ENCODE assay signal across 1 cellular context in genomic region chr1:155940993-155941844, GRCh38.
TF ChIP-seq lines count a peak whose summit lies in the region.

Gene RXFP4 (plus strand): TSS chr1:155941638. CDS start chr1:155941710, 72 bp downstream.

TF ChIP-seq in HepG2, 621 proteins besides CTCF, POLR2A, EP300 and RAD21 (continued from another document and continues in another):
- TF ChIP-seq ZNF687 (CRISPR knock-in tag; IDR thresholded peaks at IDR 0.05), result peak; percentile 60
- TF ChIP-seq ZNF768 (CRISPR knock-in tag; IDR thresholded peaks at IDR 0.05), result 0 out of 2 replicates have a peak, but pooled peaks have one; percentile 3
- peak; percentile 27; the same call in 1 of the 2 replicates for TF ChIP-seq AFF4 (CRISPR knock-in tag; IDR thresholded peaks at IDR 0.05)
- no peak for TF ChIP-seq GATAD2A (CRISPR knock-in tag; IDR thresholded peaks at IDR 0.05)
- 0 out of 2 replicates have a peak, but pooled peaks have one; percentile 37 for TF ChIP-seq ZNF790 (CRISPR knock-in tag; IDR thresholded peaks at IDR 0.05; ENCODE audit: borderline replicate concordance)
- TF ChIP-seq AHR (CRISPR knock-in tag; IDR thresholded peaks at IDR 0.05), result no peak
- no peak for TF ChIP-seq CHD4 (IDR thresholded peaks at IDR 0.05; ENCODE audit: borderline replicate concordance, low read length)
- peak; percentile 61; the same call in 1 of the 2 replicates for TF ChIP-seq ZNF280D (CRISPR knock-in tag; IDR thresholded peaks at IDR 0.05)
- no peak for TF ChIP-seq ZNF160 (CRISPR knock-in tag; IDR thresholded peaks at IDR 0.05)
- TF ChIP-seq MXD4 (CRISPR knock-in tag; IDR thresholded peaks at IDR 0.05), result 0 out of 2 replicates have a peak, but pooled peaks have one; percentile 39
- no peak for TF ChIP-seq ZC3H13 (CRISPR knock-in tag; IDR thresholded peaks at IDR 0.05)
- peak; percentile 93 for TF ChIP-seq HNRNPH1 (optimal IDR thresholded peaks at IDR 0.05; ENCODE audit: low read depth, low read length)
- 0 out of 2 replicates have a peak, but pooled peaks have one; percentile 11 for TF ChIP-seq ZNF331 (CRISPR knock-in tag; IDR thresholded peaks at IDR 0.05)
- TF ChIP-seq ARID4A (CRISPR knock-in tag; IDR thresholded peaks at IDR 0.05; ENCODE audit: borderline replicate concordance), result peak; percentile 10; the same call in 1 of the 2 replicates
- peak; percentile 57; the same call in 1 of the 2 replicates for TF ChIP-seq SAP130 (CRISPR knock-in tag; IDR thresholded peaks at IDR 0.05; ENCODE audit: low read depth)
- peak; percentile 36; the same call in 1 of the 2 replicates for TF ChIP-seq PATZ1 (CRISPR knock-in tag; IDR thresholded peaks at IDR 0.05)
- no peak for TF ChIP-seq RNF2 (conservative IDR thresholded peaks at IDR 0.05; ENCODE audit: low read depth)
- peak; percentile 80; the same call in 1 of the 2 replicates for TF ChIP-seq HIC2 (CRISPR knock-in tag; IDR thresholded peaks at IDR 0.05; ENCODE audit: low read depth)
- 0 out of 4 replicates have a peak, but pooled peaks of 1 of the 2 experiments have one; percentile 47 for TF ChIP-seq HMGXB4 (CRISPR knock-in tag; IDR thresholded peaks at IDR 0.05; ENCODE audit: borderline replicate concordance in 1 of 2, low read depth in 1 of 2)
- TF ChIP-seq SP1 (IDR thresholded peaks at IDR 0.05), result no peak
- TF ChIP-seq SP1 (CRISPR knock-in tag; IDR thresholded peaks at IDR 0.05), result 0 out of 2 replicates have a peak, but pooled peaks have one; percentile 17
- TF ChIP-seq ZNF513 (CRISPR knock-in tag; conservative IDR thresholded peaks at IDR 0.05), result no peak
- TF ChIP-seq TBL1XR1 (IDR thresholded peaks at IDR 0.05; ENCODE audit: borderline replicate concordance, low read length, partially characterized antibody), result no peak
- no peak for TF ChIP-seq SRSF9 (IDR thresholded peaks at IDR 0.05; ENCODE audit: borderline replicate concordance, insufficient read depth, low read depth, low read length, poor library complexity, severe bottlenecking)
- TF ChIP-seq RCOR2 (CRISPR knock-in tag; IDR thresholded peaks at IDR 0.05), result 0 out of 2 replicates have a peak, but pooled peaks have one; percentile 10
- TF ChIP-seq ZNF605 (CRISPR knock-in tag; IDR thresholded peaks at IDR 0.05), result peak; percentile 8; the same call in 1 of the 2 replicates
- TF ChIP-seq RBFOX2 (IDR thresholded peaks at IDR 0.05; ENCODE audit: low read depth, low read length), result peak; percentile 59
- peak; percentile 1; the same call in 1 of the 2 replicates for TF ChIP-seq NCOA2 (CRISPR knock-in tag; IDR thresholded peaks at IDR 0.05)
